Comparison of ENCODE assay signal across 8 cellular contexts in genomic region chr2:95158441-95158840, GRCh38. TPM values are rescaled to one million over a fixed set of nuclear protein-coding genes. Genes with fewer than 3 reads are reported as not detected.
DNase-seq lines count a peak whose midpoint lies in the region; ATAC-seq and TF ChIP-seq lines count a peak whose summit lies in the region.

No MANE protein-coding gene starts in this region.

- peaks cover 21% of the 10 kb centered on the region for H3K9me3 Mint-ChIP-seq in activated naive CD8-positive, alpha-beta T cell treated with anti-CD3 and anti-CD28 coated beads, Interleukin-2, amount 50 U/mL, for 24 hours

- H3K27me3 Mint-ChIP-seq in activated naive CD8-positive, alpha-beta T cell treated with anti-CD3 and anti-CD28 coated beads, Interleukin-2, amount 50 U/mL, for 24 hours, result no peaks in the 10 kb centered on the region

- no peak overlapping the region for H3K27ac ChIP-seq in subcutaneous abdominal adipose tissue (ENCODE audit: low read depth, low read length)

- H3K27me3 ChIP-seq in kidney epithelial cell (ENCODE audit: control insufficient read depth, insufficient read depth, low read length), result no peaks in the 10 kb centered on the region
- H3K27me3 ChIP-seq in subcutaneous abdominal adipose tissue (ENCODE audit: control insufficient read depth in 5 of 5, insufficient read depth in 4 of 5, low read length in 5 of 5), result no peaks in the 10 kb centered on the region

- peak overlapping the region in 4 of 5 donors; percentile 71 to 89 (median 78) for H3K9ac ChIP-seq in subcutaneous abdominal adipose tissue (ENCODE audit: low read length in 5 of 5)

- ATAC-seq in activated naive CD8-positive, alpha-beta T cell treated with anti-CD3 and anti-CD28 coated beads, Interleukin-2, amount 50 U/mL, for 24 hours, result no peak

- DNase-seq in DMS53 (lab: John Stamatoyannopoulos, UW) (peak; percentile 31), DMS53 treated with DMSO at 0.1 percent for 48 hours (lab: John Stamatoyannopoulos, UW; ENCODE audit: unreplicated experiment) (no peak), kidney epithelial cell (ENCODE audit: low read depth) (no peak), NCI-H2081 (lab: John Stamatoyannopoulos, UW) (no peak), DMS153 treated with DMSO at 0.1 percent for 48 hours (lab: John Stamatoyannopoulos, UW; ENCODE audit: unreplicated experiment) (no peak)
- DNase-seq in activated naive CD8-positive, alpha-beta T cell treated with anti-CD3 and anti-CD28 coated beads, Interleukin-2, amount 50 U/mL, for 24 hours, result no peak
- no peak for DNase-seq in stimulated activated CD4-positive, alpha-beta T cell treated with anti-CD3 and anti-CD28 coated beads, Interleukin-2, amount 100 ng/mL, for 48 hours

- H3K36me3 ChIP-seq in kidney epithelial cell (ENCODE audit: control insufficient read depth, insufficient read depth, low read length), result no peaks in the 10 kb centered on the region
- peaks cover 17 to 34% (median 30%) of the 10 kb centered on the region in 5 donors for H3K36me3 ChIP-seq in subcutaneous abdominal adipose tissue (ENCODE audit: control insufficient read depth in 5 of 5, insufficient read depth in 5 of 5, low read length in 5 of 5)

- H3K4me1 ChIP-seq in subcutaneous abdominal adipose tissue (ENCODE audit: control insufficient read depth in 5 of 5, insufficient read depth in 5 of 5, low read length in 5 of 5), result peaks cover 2 to 22% (median 19%) of the 10 kb centered on the region in 5 donors

- H3K9me3 ChIP-seq in subcutaneous abdominal adipose tissue (ENCODE audit: control insufficient read depth in 5 of 5, low read length in 5 of 5), result peaks cover 2 to 16% (median 11%) of the 10 kb centered on the region in 5 donors

- H3K27ac Mint-ChIP-seq in activated naive CD8-positive, alpha-beta T cell treated with anti-CD3 and anti-CD28 coated beads, Interleukin-2, amount 50 U/mL, for 24 hours, result no peak overlapping the region

- no peak for TF ChIP-seq CTCF in kidney epithelial cell (IDR thresholded peaks at IDR 0.05; ENCODE audit: insufficient read depth, low read length, poor library complexity, severe bottlenecking)

- H3K4me3 Mint-ChIP-seq in activated naive CD8-positive, alpha-beta T cell treated with anti-CD3 and anti-CD28 coated beads, Interleukin-2, amount 50 U/mL, for 24 hours, result peak overlapping the region; percentile 76

- peak overlapping the region; percentile 62 for H3K4me3 ChIP-seq in kidney epithelial cell (ENCODE audit: low read depth, low read length)
- H3K4me3 ChIP-seq in subcutaneous abdominal adipose tissue (ENCODE audit: low read depth in 1 of 5, low read length in 5 of 5), result peak overlapping the region; percentile 74 to 93 (median 87)

- peaks cover 10% of the 10 kb centered on the region for H3K4me1 Mint-ChIP-seq in activated naive CD8-positive, alpha-beta T cell treated with anti-CD3 and anti-CD28 coated beads, Interleukin-2, amount 50 U/mL, for 24 hours

- H3K36me3 Mint-ChIP-seq in activated naive CD8-positive, alpha-beta T cell treated with anti-CD3 and anti-CD28 coated beads, Interleukin-2, amount 50 U/mL, for 24 hours (ENCODE audit: low read depth), result peaks cover 40% of the 10 kb centered on the region

RNA-seq across cellular contexts. Expression of gene ZNF514, which starts 1.2 kb away (rescaled TPM):
- 8.2 and 8.9 TPM in 2 replicates for total RNA-seq in kidney epithelial cell

RNA-seq across cellular contexts. Expression of gene ZNF2, which starts 7.2 kb away (rescaled TPM):
- total RNA-seq in kidney epithelial cell, result 5.1 and 6.1 TPM in 2 replicates

RNA-seq across cellular contexts. Expression of gene MRPS5, which starts 36.8 kb away (rescaled TPM):
- total RNA-seq in kidney epithelial cell, result 44.9 and 66.1 TPM in 2 replicates

RNA-seq across cellular contexts. Expression of gene ZNF892, which starts 48.9 kb away (rescaled TPM):
- 6.7 and 9.1 TPM in 2 replicates for total RNA-seq in kidney epithelial cell
